10 cellular contexts compared by ENCODE assay signal in genomic region chr1:8407652-8408051, GRCh38.
DNase-seq lines count a peak whose midpoint lies in the region; ATAC-seq and TF ChIP-seq lines count a peak whose summit lies in the region.
"Had no signal": no experiment of that assay in that cellular context is flagged by ENCODE, and none has a peak within 500 bp of the region (broad histone marks: within the 10 kb centered on the region; RNA-seq: fewer than 3 reads in every experiment).

No MANE protein-coding gene starts in this region.

- TF ChIP-seq POLR2A in upper lobe of left lung (IDR thresholded peaks at IDR 0.05): no peak

- TF ChIP-seq CTCF in dorsolateral prefrontal cortex (IDR thresholded peaks at IDR 0.05 in 54 of 56, conservative IDR thresholded peaks at IDR 0.05 in 2 of 56; ENCODE audit: low read depth in 1 of 56, partially characterized antibody in 56 of 56) (no peak), upper lobe of left lung (IDR thresholded peaks at IDR 0.05) (no peak)

- peaks cover 0 to 26% (median 1%) of the 10 kb centered on the region in 4 donors for H3K36me3 ChIP-seq in upper lobe of left lung

- H3K4me3 ChIP-seq in dorsolateral prefrontal cortex (peak overlapping the region in 2 of 59 donors; percentile 12 to 23), upper lobe of left lung (no peak overlapping the region)

- no peak for TF ChIP-seq EP300 in upper lobe of left lung (IDR thresholded peaks at IDR 0.05)

- H3K36me3 Mint-ChIP-seq in activated naive CD8-positive, alpha-beta T cell: peaks cover 13% of the 10 kb centered on the region
- peaks cover 33% of the 10 kb centered on the region for H3K36me3 Mint-ChIP-seq in activated naive CD8-positive, alpha-beta T cell treated with anti-CD3 and anti-CD28 coated beads for 36 hours
- H3K36me3 Mint-ChIP-seq in naive thymus-derived CD8-positive, alpha-beta T cell: peaks cover 0 to 64% (median 10%) of the 10 kb centered on the region in 3 donors

- DNase-seq in activated naive CD8-positive, alpha-beta T cell treated with anti-CD3 and anti-CD28 coated beads for 36 hours: no peak
- DNase-seq in dorsolateral prefrontal cortex (no peak), upper lobe of left lung (no peak), NCI-H345 (lab: John Stamatoyannopoulos, UW) (no peak), NCI-H2196 (lab: John Stamatoyannopoulos, UW; ENCODE audit: unreplicated experiment) (no peak)
- peak in 2 of 10 donors; percentile 41 to 47 for DNase-seq in naive thymus-derived CD8-positive, alpha-beta T cell
- DNase-seq: activated B cell treated with CpG ODN at 0.5 μM for 24 hours, cerebellar nuclear complex had no signal

- ATAC-seq in naive thymus-derived CD8-positive, alpha-beta T cell: peak; percentile 75 to 81
- no peak for ATAC-seq in upper lobe of left lung (ENCODE audit: low FRiP score in 2 of 2)
- no peak for ATAC-seq in HG03342 (IDR thresholded peaks at IDR 0.05; ENCODE audit: unreplicated experiment)

- WGBS in upper lobe of left lung, 2 donors: 54 to 76% methylated on average over 5 of the region's 5 CpGs

- H3K27ac ChIP-seq in dorsolateral prefrontal cortex (peak overlapping the region in 58 of 59 donors; percentile 7 to 96 (median 73)), upper lobe of left lung (peak overlapping the region; percentile 62 to 83 (median 68))

- no peaks in the 10 kb centered on the region for H3K27me3 Mint-ChIP-seq in activated naive CD8-positive, alpha-beta T cell
- H3K27me3 Mint-ChIP-seq in activated naive CD8-positive, alpha-beta T cell treated with anti-CD3 and anti-CD28 coated beads for 36 hours: no peaks in the 10 kb centered on the region
- no peaks in the 10 kb centered on the region for H3K27me3 Mint-ChIP-seq in naive thymus-derived CD8-positive, alpha-beta T cell
- H3K27me3 Mint-ChIP-seq: activated B cell treated with CpG ODN at 0.5 μM for 24 hours had no signal

- H3K27me3 ChIP-seq in dorsolateral prefrontal cortex: no peaks in the 10 kb centered on the region
- no peaks in the 10 kb centered on the region for H3K27me3 ChIP-seq in upper lobe of left lung

- POLR2A ChIA-PET in naive thymus-derived CD8-positive, alpha-beta T cell (lab: Charles Lee): interaction anchor here (0.6 to 1.5 kb wide), 4 partner anchors 12 to 445 kb away, joined by 3 to 4 read pairs (median 4); no protein-coding TSS in a partner anchor

- peaks cover 61 to 70% (median 65%) of the 10 kb centered on the region in 4 donors for H3K4me1 ChIP-seq in upper lobe of left lung

- intact Hi-C loops in dorsolateral prefrontal cortex (cut with DNase I): loop anchor here in 1 of 2 donors (5.0 kb wide), 1 partner anchor 35 kb away; no protein-coding TSS in a partner anchor

- H3K9me3 Mint-ChIP-seq in activated naive CD8-positive, alpha-beta T cell (ENCODE audit: low read depth): no peaks in the 10 kb centered on the region
- H3K9me3 Mint-ChIP-seq in activated naive CD8-positive, alpha-beta T cell treated with anti-CD3 and anti-CD28 coated beads for 36 hours: no peaks in the 10 kb centered on the region
- no peaks in the 10 kb centered on the region for H3K9me3 Mint-ChIP-seq in naive thymus-derived CD8-positive, alpha-beta T cell
- H3K9me3 Mint-ChIP-seq: activated B cell treated with CpG ODN at 0.5 μM for 24 hours had no signal

- no peaks in the 10 kb centered on the region for H3K9me3 ChIP-seq in upper lobe of left lung

- H3K4me3 Mint-ChIP-seq in activated naive CD8-positive, alpha-beta T cell: peak overlapping the region; percentile 35
- H3K4me3 Mint-ChIP-seq in activated naive CD8-positive, alpha-beta T cell treated with anti-CD3 and anti-CD28 coated beads for 36 hours: no peak overlapping the region
- peak overlapping the region in 8 of 10 donors; percentile 23 to 74 (median 48) for H3K4me3 Mint-ChIP-seq in naive thymus-derived CD8-positive, alpha-beta T cell
- H3K4me3 Mint-ChIP-seq: activated B cell treated with CpG ODN at 0.5 μM for 24 hours had no signal

- H3K27ac Mint-ChIP-seq in activated naive CD8-positive, alpha-beta T cell: peak overlapping the region; percentile 47
- H3K27ac Mint-ChIP-seq in activated naive CD8-positive, alpha-beta T cell treated with anti-CD3 and anti-CD28 coated beads for 36 hours: no peak overlapping the region
- H3K27ac Mint-ChIP-seq in naive thymus-derived CD8-positive, alpha-beta T cell: peak overlapping the region; percentile 23 to 86 (median 72)
- H3K27ac Mint-ChIP-seq: activated B cell treated with CpG ODN at 0.5 μM for 24 hours had no signal

- peaks cover 63% of the 10 kb centered on the region for H3K4me1 Mint-ChIP-seq in activated naive CD8-positive, alpha-beta T cell (ENCODE audit: low read depth)
- H3K4me1 Mint-ChIP-seq in activated naive CD8-positive, alpha-beta T cell treated with anti-CD3 and anti-CD28 coated beads for 36 hours: peaks cover 52% of the 10 kb centered on the region
- peaks cover 35 to 66% (median 58%) of the 10 kb centered on the region in 4 donors for H3K4me1 Mint-ChIP-seq in naive thymus-derived CD8-positive, alpha-beta T cell

Comparison
In these comparisons a context has a peak if more than half of its experiments do, and no peak if none do; other contexts are left out.
1. ATAC-seq: peak in naive thymus-derived CD8-positive, alpha-beta T cell (2 of 2); none in upper lobe of left lung (0 of 2) and HG03342 (single experiment).